In the genomic region with DNA sequence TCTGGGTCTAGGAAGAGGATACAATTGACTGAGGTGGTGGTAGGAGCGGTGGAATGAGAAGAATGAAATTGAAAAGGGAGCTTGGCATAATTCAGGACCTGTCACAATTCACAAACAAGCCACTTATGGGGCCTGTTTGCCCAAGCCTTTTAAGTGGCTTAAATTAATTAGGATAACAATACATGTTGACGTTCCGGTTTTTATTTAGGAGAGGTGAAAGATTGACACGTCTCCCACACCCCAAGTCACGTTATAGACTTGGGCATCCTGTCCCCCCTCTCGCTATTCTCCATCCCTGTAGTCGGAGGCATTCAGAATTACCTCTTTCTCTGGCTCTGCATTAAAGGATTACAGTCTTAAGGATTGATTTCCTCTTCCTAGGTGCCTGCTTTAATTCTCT, we compare ENCODE assay signal across 8 cellular contexts. TPM values are rescaled to one million over a fixed set of nuclear protein-coding genes. Genes with fewer than 3 reads are reported as not detected.
DNase-seq lines count a peak whose midpoint lies in the region; TF ChIP-seq lines count a peak whose summit lies in the region.

No MANE protein-coding gene starts in this region.

- in situ Hi-C loops in GM23248 (cut with MboI): no loop called here

- H3K4me1 ChIP-seq in GM23248 (ENCODE audit: insufficient read depth) (peaks cover 8% of the 10 kb centered on the region), Peyer's patch (peaks cover 0 to 14% (median 5%) of the 10 kb centered on the region in 4 donors), esophagus muscularis mucosa (peaks cover 14 to 29% (median 23%) of the 10 kb centered on the region in 4 donors)

- no peaks in the 10 kb centered on the region for H4K20me1 ChIP-seq in GM23248 (ENCODE audit: insufficient read depth)

- H3K9me2 ChIP-seq in GM23248 (ENCODE audit: insufficient read depth): no peaks in the 10 kb centered on the region

- H3K27ac ChIP-seq in GM23248: no peak overlapping the region
- H3K27ac ChIP-seq in Peyer's patch: peak overlapping the region in 3 of 4 donors; percentile 52 to 70 (median 59)
- H3K27ac ChIP-seq in esophagus muscularis mucosa (replicated peaks in 1 of 4): peak overlapping the region; percentile 75 to 84 (median 80)

- no peaks in the 10 kb centered on the region; the same call in 1 of the 2 replicates for H3K27me3 ChIP-seq in GM23248 (replicated peaks; ENCODE audit: insufficient read depth)
- H3K27me3 ChIP-seq in Peyer's patch: no peaks in the 10 kb centered on the region
- H3K27me3 ChIP-seq in esophagus muscularis mucosa: no peaks in the 10 kb centered on the region

- H3K36me3 ChIP-seq in GM23248 (ENCODE audit: low read depth): peaks cover 16% of the 10 kb centered on the region
- H3K36me3 ChIP-seq in Peyer's patch: peaks cover 0 to 19% (median 0%) of the 10 kb centered on the region in 3 donors
- peaks cover 11 to 23% (median 18%) of the 10 kb centered on the region in 4 donors for H3K36me3 ChIP-seq in esophagus muscularis mucosa

- H3K4me3 ChIP-seq in GM23248: 0 out of 2 replicates have a peak overlapping the region, but pooled peaks have one; percentile 88
- H3K4me3 ChIP-seq in Peyer's patch: peak overlapping the region in 1 of 4 donors; percentile 85
- peak overlapping the region; percentile 80 to 82 (median 81) for H3K4me3 ChIP-seq in esophagus muscularis mucosa
- H3K4me3 ChIP-seq in retinal pigment epithelial cell (ENCODE audit: low read length): peak overlapping the region; percentile 99

- peaks cover 2% of the 10 kb centered on the region; the same call in 1 of the 2 replicates for H3F3A ChIP-seq in GM23248 (ENCODE audit: insufficient read depth)

- WGBS in GM23248 (ENCODE audit: low coverage in 1 of 2, low lambda C conversion rate in 2 of 2, missing lambda C conversion rate in 2 of 2), 2 experiments: 45 to 47% methylated on average over 7 of the region's 7 CpGs
- 58% methylated on average over 7 of the region's 7 CpGs for WGBS in esophagus muscularis mucosa

- peak overlapping the region; percentile 98 for H2AFZ ChIP-seq in GM23248

- H3K79me2 ChIP-seq in GM23248 (ENCODE audit: insufficient read depth): peaks cover 33% of the 10 kb centered on the region

- intact Hi-C loops in esophagus muscularis mucosa (cut with DNase I): no loop called here

- H3K4me2 ChIP-seq in GM23248 (ENCODE audit: unreplicated experiment): peak overlapping the region; percentile 80

- no peak for DNase-seq in GM23248
- DNase-seq in Peyer's patch: no peak
- DNase-seq in esophagus muscularis mucosa (ENCODE audit: extremely low spot score): no peak
- no peak for DNase-seq in retinal pigment epithelial cell (ENCODE audit: low read depth)
- DNase-seq in AG08396 (ENCODE audit: low spot score): no peak
- DNase-seq in occipital lobe (lab: John Stamatoyannopoulos, UW): no peak
- no peak for DNase-seq in islet precursor cell
- no peak for DNase-seq in 8988T

- peak overlapping the region; percentile 59 for H3K9ac ChIP-seq in GM23248

- TF ChIP-seq CTCF in Peyer's patch (IDR thresholded peaks at IDR 0.05) (no peak), esophagus muscularis mucosa (IDR thresholded peaks at IDR 0.05) (no peak), retinal pigment epithelial cell (conservative IDR thresholded peaks at IDR 0.05; ENCODE audit: low read depth, low read length) (no peak)

- TF ChIP-seq POLR2A in Peyer's patch (IDR thresholded peaks at IDR 0.05): no peak
- no peak for TF ChIP-seq POLR2A in esophagus muscularis mucosa (IDR thresholded peaks at IDR 0.05; ENCODE audit: low read depth)

- no peak for TF ChIP-seq EP300 in esophagus muscularis mucosa (IDR thresholded peaks at IDR 0.05)

- H3K9me3 ChIP-seq in GM23248 (ENCODE audit: low read depth) (no peaks in the 10 kb centered on the region), Peyer's patch (no peaks in the 10 kb centered on the region), esophagus muscularis mucosa (no peaks in the 10 kb centered on the region)

RNA-seq across cellular contexts. Expression of a gene that starts 1.0 kb away (rescaled TPM):
- 206 and 243 TPM in 2 replicates for total RNA-seq in GM23248 (2014; rRNA removed; shearing (Covaris generic))
- polyA plus RNA-seq in GM23248 (2016; fragmentation: Nextera tagmentation; extraction: Ambion mirVana): 149 and 155 TPM in 2 replicates
- total RNA-seq in Peyer's patch (100 to 1,000 TPM in 3 of 4 donors, 10 to 100 TPM in 1; 79.7 to 342 (median 175) TPM), esophagus muscularis mucosa (100 to 1,000 TPM; 252 to 487 (median 347) TPM), occipital lobe (69.7 TPM)

RNA-seq across cellular contexts. Expression of a gene that starts 23.6 kb away (rescaled TPM):
- total RNA-seq in GM23248 (2014; rRNA removed; shearing (Covaris generic)): not detected in 2 replicates
- polyA plus RNA-seq in GM23248 (2016; fragmentation: Nextera tagmentation; extraction: Ambion mirVana): not detected in 2 replicates
- total RNA-seq in Peyer's patch (not detected), esophagus muscularis mucosa (not detected), occipital lobe (not detected)

RNA-seq across cellular contexts. Expression of a gene that starts 52.3 kb away (rescaled TPM):
- total RNA-seq in GM23248 (2014; rRNA removed; shearing (Covaris generic)): 191 and 257 TPM in 2 replicates
- 266 TPM in 2 replicates for polyA plus RNA-seq in GM23248 (2016; fragmentation: Nextera tagmentation; extraction: Ambion mirVana)
- 100 to 1,000 TPM; 118 to 246 (median 203) TPM for total RNA-seq in Peyer's patch
- total RNA-seq in esophagus muscularis mucosa: 100 to 1,000 TPM; 204 to 266 (median 235) TPM
- total RNA-seq in occipital lobe: 61.8 TPM
